Comparison of ENCODE assay signal across 8 cellular contexts in genomic region chr9:36189978-36190377, GRCh38. TPM values are rescaled to one million over a fixed set of nuclear protein-coding genes. Genes with fewer than 3 reads are reported as not detected.
DNase-seq lines count a peak whose midpoint lies in the region; ATAC-seq, FAIRE-seq and TF ChIP-seq lines count a peak whose summit lies in the region.

No MANE protein-coding gene starts in this region.

- DNase-seq in AG04449 (ENCODE audit: low read depth, low spot score), result no peak
- DNase-seq in brain microvascular endothelial cell, result no peak
- no peak for DNase-seq in mesothelial cell of epicardium (ENCODE audit: low spot score in 2 of 2, unreplicated experiment in 2 of 2)
- no peak for DNase-seq in urothelium cell line (ENCODE audit: low spot score)
- DNase-seq in NCI-H2081 treated with DMSO at 0.1 percent for 48 hours (lab: John Stamatoyannopoulos, UW), result no peak
- DNase-seq in NCI-H748 (lab: John Stamatoyannopoulos, UW; ENCODE audit: unreplicated experiment), result no peak

- no peaks in the 10 kb centered on the region for H3K9me3 Mint-ChIP-seq in mesothelial cell of epicardium

- peak overlapping the region; percentile 95 for H3K27ac ChIP-seq in HUES48 (ENCODE audit: low read depth, low read length)
- peak overlapping the region; percentile 92 for H3K27ac ChIP-seq in brain microvascular endothelial cell

- in situ Hi-C loops in brain microvascular endothelial cell (cut with HindIII; ENCODE audit: low pct_ligation_motif_present, low sequenced_read_pairs), result no loop called here

- peak overlapping the region; percentile 77 for H3K27ac Mint-ChIP-seq in mesothelial cell of epicardium

- H3K36me3 Mint-ChIP-seq in mesothelial cell of epicardium, result peaks cover 1% of the 10 kb centered on the region

- TF ChIP-seq CTCF in AG04449 (IDR thresholded peaks at IDR 0.05; ENCODE audit: insufficient read depth, low read length, missing control alignments), result no peak
- no peak for TF ChIP-seq CTCF in brain microvascular endothelial cell (IDR thresholded peaks at IDR 0.05; ENCODE audit: low read depth, low read length, missing control alignments)
- TF ChIP-seq CTCF in mesothelial cell of epicardium (IDR thresholded peaks at IDR 0.05; ENCODE audit: unreplicated experiment), result no peak

- peak overlapping the region; percentile 70; the same call in 1 of the 2 replicates for H3K9ac ChIP-seq in HUES48 (ENCODE audit: low read depth, low read length)

- peaks cover 11% of the 10 kb centered on the region for H3K36me3 ChIP-seq in HUES48 (ENCODE audit: control insufficient read depth, insufficient read depth, low read length)
- H3K36me3 ChIP-seq in brain microvascular endothelial cell (replicated peaks), result peaks cover 5% of the 10 kb centered on the region

- H3K4me1 Mint-ChIP-seq in mesothelial cell of epicardium, result peaks cover 43% of the 10 kb centered on the region

- CTCF ChIA-PET in AG04449 (lab: Yijun Ruan, JAX), result interaction anchor here (0.6 to 5.6 kb wide), 29 partner anchors 9 to 245 kb away, joined by 3 to 35 read pairs (median 4); partner anchors contain the start of genes CCIN and GLIPR2

- no peak for ATAC-seq in GM21381 (IDR thresholded peaks at IDR 0.05; ENCODE audit: unreplicated experiment)

- H3K4me1 ChIP-seq in HUES48 (ENCODE audit: control insufficient read depth, insufficient read depth, low read length), result peaks cover 23% of the 10 kb centered on the region

- FAIRE-seq in urothelium cell line (lab: Jason Lieb, UNC), result no peak

- H3K4me3 Mint-ChIP-seq in mesothelial cell of epicardium, result peak overlapping the region; percentile 89

- H3K9me3 ChIP-seq in HUES48 (ENCODE audit: control insufficient read depth, insufficient read depth, low read length), result no peaks in the 10 kb centered on the region

- H3K27me3 ChIP-seq in HUES48 (ENCODE audit: control insufficient read depth, insufficient read depth, low read length) (no peaks in the 10 kb centered on the region), brain microvascular endothelial cell (replicated peaks) (no peaks in the 10 kb centered on the region)

- H3K4me3 ChIP-seq in AG04449 (ENCODE audit: low read depth, low read length), result peak overlapping the region; percentile 68
- peak overlapping the region; percentile 94 for H3K4me3 ChIP-seq in HUES48 (ENCODE audit: low read depth, low read length)
- H3K4me3 ChIP-seq in brain microvascular endothelial cell (ENCODE audit: low read depth, low read length), result peak overlapping the region; percentile 91

- no peaks in the 10 kb centered on the region for H3K27me3 Mint-ChIP-seq in mesothelial cell of epicardium (ENCODE audit: low read depth)

- POLR2A ChIA-PET in AG04449 (lab: Yijun Ruan, JAX), result interaction anchor here (0.6 to 1.5 kb wide), 15 partner anchors 8 to 441 kb away, joined by 3 to 12 read pairs (median 5); partner anchors contain the start of genes GBA2, RECK and RGP1

RNA-seq across cellular contexts. Expression of gene CLTA, which starts 0.7 kb away (rescaled TPM):
- 173 to 181 TPM (median 180 TPM) in 3 replicates for total RNA-seq in mesothelial cell of epicardium

RNA-seq across cellular contexts. Expression of gene CCIN, which starts 20.8 kb away (rescaled TPM):
- total RNA-seq in mesothelial cell of epicardium, result 0.33 to 0.52 TPM (median 0.40 TPM) in 3 replicates

RNA-seq across cellular contexts. Expression of gene GLIPR2, which starts 53.4 kb away (rescaled TPM):
- total RNA-seq in mesothelial cell of epicardium, result 31.3 to 34.1 TPM (median 33.3 TPM) in 3 replicates
